In genomic region chr15:67290319-67290718, GRCh38 we compare ENCODE assay signal across 18 cellular contexts.
"Had no signal": no experiment of that assay in that cellular context is flagged by ENCODE, and none has a peak within 500 bp of the region (broad histone marks: within the 10 kb centered on the region; RNA-seq: fewer than 3 reads in every experiment).

No MANE protein-coding gene starts in this region.

- H3K27me3 Mint-ChIP-seq: T-cell had no signal

- H3K27ac Mint-ChIP-seq: activated naive CD4-positive, alpha-beta T cell treated with anti-CD3 and anti-CD28 coated beads, Interleukin-2, amount 10 ng/mL, durations not matched to agents 7 days and 5 days; activated T-helper 2 cell treated with anti-CD3 and anti-CD28 coated beads, Interferon-gamma antibody, Interleukin-2, Interleukin-4, amounts not matched to agents 10 μg/mL and 5 μg/mL and 100 μg/mL, durations not matched to agents 14 hours and 24 hours and 36 hours; naive thymus-derived CD8-positive, alpha-beta T cell; T-cell had no signal

- DNase-seq: activated CD4-positive, alpha-beta T cell treated with anti-CD3 and anti-CD28 coated beads, Interleukin-2, amount 50 U/mL, for 48 hours; activated CD4-positive, CD25-positive, alpha-beta regulatory T cell treated with anti-CD3 and anti-CD28 coated beads, Interleukin-2, amount 50 U/mL, for 72 hours; activated naive CD4-positive, alpha-beta T cell treated with anti-CD3 and anti-CD28 coated beads, Interleukin-2, amount 10 ng/mL, durations not matched to agents 7 days and 5 days; central memory CD4-positive, alpha-beta T cell; naive thymus-derived CD8-positive, alpha-beta T cell; stimulated activated CD4-positive, alpha-beta T cell treated with anti-CD3 and anti-CD28 coated beads, Interleukin-12 subunit alpha, Interleukin-12 subunit beta, amount 100 ng/mL, for 4 hours; stimulated activated CD4-positive, alpha-beta T cell treated with anti-CD3 and anti-CD28 coated beads, Interleukin-2, amount 100 ng/mL, for 24 hours; stomach; T-cell; T1000; uterus had no signal

- H3K4me3 ChIP-seq: coronary artery, esophagus muscularis mucosa, hepatocyte, stomach, uterus had no signal

- H3K4me3 Mint-ChIP-seq: activated naive CD4-positive, alpha-beta T cell treated with anti-CD3 and anti-CD28 coated beads, Interleukin-2, amount 10 ng/mL, durations not matched to agents 7 days and 5 days; naive thymus-derived CD8-positive, alpha-beta T cell; T-cell had no signal

- H3K36me3 ChIP-seq: esophagus muscularis mucosa, neutrophil, stomach, uterus had no signal

- H3K4me1 Mint-ChIP-seq: activated naive CD4-positive, alpha-beta T cell treated with anti-CD3 and anti-CD28 coated beads, Interleukin-2, amount 10 ng/mL, durations not matched to agents 7 days and 5 days; naive thymus-derived CD8-positive, alpha-beta T cell; T-cell had no signal

- H3K36me3 Mint-ChIP-seq: activated naive CD4-positive, alpha-beta T cell treated with anti-CD3 and anti-CD28 coated beads, Interleukin-2, amount 10 ng/mL, durations not matched to agents 7 days and 5 days; T-cell had no signal

- ATAC-seq: left lobe of liver; naive thymus-derived CD8-positive, alpha-beta T cell; T-cell had no signal

- FAIRE-seq: keratinocyte had no signal

- H3K27me3 ChIP-seq: esophagus muscularis mucosa, hepatocyte, neutrophil, stomach, uterus had no signal
